3 cellular contexts compared by ENCODE assay signal in the genomic region with DNA sequence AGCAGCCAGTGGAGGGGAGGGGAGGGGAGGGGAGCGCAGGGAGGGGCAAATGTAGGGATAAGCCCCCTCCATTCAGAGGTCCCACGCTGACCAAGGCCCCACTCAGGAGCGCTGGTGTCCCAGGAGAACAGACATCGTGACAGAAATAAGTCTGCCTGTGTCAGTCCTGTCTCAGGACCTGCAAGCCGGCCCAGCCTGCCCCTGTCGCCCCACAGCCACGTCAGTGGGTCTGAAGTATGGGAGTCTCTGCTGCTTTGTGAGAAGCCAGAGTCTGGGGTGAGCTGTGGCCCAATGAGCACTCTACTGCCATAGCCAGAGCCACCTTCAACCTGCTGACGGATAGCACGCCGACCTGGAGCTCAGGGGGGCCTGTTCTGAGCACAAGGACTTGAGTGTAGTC. TPM values are rescaled to one million over a fixed set of nuclear protein-coding genes. Genes with fewer than 3 reads are reported as not detected.
"Had no signal": no experiment of that assay in that cellular context is flagged by ENCODE, and none has a peak within 500 bp of the region (broad histone marks: within the 10 kb centered on the region; RNA-seq: fewer than 3 reads in every experiment).

No MANE protein-coding gene starts in this region.

RNA-seq across cellular contexts. Expression of a gene that starts 8.5 kb away (rescaled TPM):
- total RNA-seq: temporal lobe, thyroid gland, vagina had no signal
